Comparison of ENCODE assay signal across 23 cellular contexts in the genomic region with DNA sequence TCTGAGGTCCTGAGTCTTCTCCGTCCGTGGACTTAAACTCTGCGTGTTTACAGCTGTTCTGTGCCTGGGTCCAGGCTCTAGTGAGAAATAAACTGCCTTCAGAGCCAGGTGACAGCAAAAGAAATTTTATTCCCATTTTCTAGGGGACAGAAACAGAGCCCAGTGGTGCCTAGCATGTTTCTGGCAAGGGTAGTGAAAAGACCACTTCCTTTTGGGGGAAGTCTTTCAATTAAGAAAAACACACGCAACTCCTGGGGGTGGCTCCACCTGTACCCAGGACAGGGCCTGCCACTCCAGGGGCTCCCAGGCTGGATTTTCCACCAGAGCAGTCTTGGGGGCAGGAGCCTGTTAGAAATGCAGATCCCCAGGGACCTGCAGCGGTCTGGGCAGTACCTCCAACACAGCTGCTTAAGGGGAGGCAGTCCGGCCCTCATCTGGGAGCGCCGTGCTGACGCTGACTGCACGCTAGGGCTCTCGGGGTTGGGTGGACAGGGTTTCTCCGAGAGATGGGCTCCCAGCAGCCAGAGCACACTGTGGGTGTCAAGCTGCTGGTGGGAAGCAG. TPM values are rescaled to one million over a fixed set of nuclear protein-coding genes. Genes with fewer than 3 reads are reported as not detected.
DNase-seq lines count a peak whose midpoint lies in the region; ATAC-seq, FAIRE-seq and TF ChIP-seq lines count a peak whose summit lies in the region.
"Had no signal": no experiment of that assay in that cellular context is flagged by ENCODE, and none has a peak within 500 bp of the region (broad histone marks: within the 10 kb centered on the region; RNA-seq: fewer than 3 reads in every experiment).

No MANE protein-coding gene starts in this region.

- H3K36me3 ChIP-seq in mammary epithelial cell (ENCODE audit: insufficient read depth, low read length) (no peaks in the 10 kb centered on the region), kidney (ENCODE audit: control insufficient read depth in 1 of 2, insufficient read depth in 2 of 2, low read length in 2 of 2) (peaks cover 2 to 5% of the 10 kb centered on the region in 2 donors)

- POLR2A ChIA-PET in MCF 10A (lab: Yijun Ruan, JAX) = interaction anchor here (0.7 to 1.3 kb wide), 2 partner anchors 10 to 72 kb away, joined by 4 read pairs; no protein-coding TSS in a partner anchor

- H2AFZ ChIP-seq in mammary epithelial cell (ENCODE audit: low read depth, low read length) = no peak overlapping the region

- no peaks in the 10 kb centered on the region for H3K9me3 Mint-ChIP-seq in MCF 10A (ENCODE audit: unreplicated experiment)

- H3K27ac ChIP-seq in mammary epithelial cell (ENCODE audit: insufficient read depth, low read depth, low read length) = no peak overlapping the region
- no peak overlapping the region for H3K27ac ChIP-seq in kidney (ENCODE audit: low read depth in 2 of 2, low read length in 2 of 2)
- H3K27ac ChIP-seq: SK-N-MC had no signal

- in situ Hi-C loops in mammary epithelial cell (cut with MboI; ENCODE audit: low sequenced_read_pairs in 2 of 2) = no loop called here

- DNase-seq in MCF 10A (ENCODE audit: unreplicated experiment) (no peak), mammary epithelial cell (no peak), NB4 (ENCODE audit: low read depth) (peak; percentile 65), kidney (peak; percentile 51), left colon (no peak), SHP77 (lab: John Stamatoyannopoulos, UW) (no peak), GM03348 (ENCODE audit: low spot score) (no peak)
- DNase-seq: 8988T, DMS53, GDM1, NCI-H1105, NCI-H524, NCI-H82, PC-3, Right ventricle myocardium superior, SW 1271 had no signal

- no peaks in the 10 kb centered on the region for H3K9me3 ChIP-seq in mammary epithelial cell (replicated peaks; ENCODE audit: insufficient read depth, low read length)
- H3K9me3 ChIP-seq in kidney (ENCODE audit: control insufficient read depth in 1 of 2, low read length in 2 of 2) = no peaks in the 10 kb centered on the region

- TF ChIP-seq CTCF in MCF 10A (IDR thresholded peaks at IDR 0.05; ENCODE audit: unreplicated experiment) = no peak
- TF ChIP-seq CTCF in mammary epithelial cell (conservative IDR thresholded peaks at IDR 0.05 in 1 of 2, IDR thresholded peaks at IDR 0.05 in 1 of 2; ENCODE audit: extremely low read depth in 1 of 2, insufficient read depth in 1 of 2, low read depth in 1 of 2, low read length in 2 of 2) = no peak
- no peak for TF ChIP-seq CTCF in NB4 (IDR thresholded peaks at IDR 0.05; ENCODE audit: low read depth, low read length)
- TF ChIP-seq CTCF in kidney (IDR thresholded peaks at IDR 0.05; ENCODE audit: borderline replicate concordance, extremely low read depth, insufficient read depth) = no peak

- H3K4me3 ChIP-seq in mammary epithelial cell (replicated peaks in 1 of 3; ENCODE audit: insufficient read depth in 1 of 3, low read depth in 2 of 3, low read length in 3 of 3) (no peak overlapping the region), NB4 (ENCODE audit: low read depth, low read length) (no peak overlapping the region), kidney (ENCODE audit: low read length in 2 of 2) (no peak overlapping the region)
- H3K4me3 ChIP-seq: K562, SK-N-MC had no signal

- dilution Hi-C loops in mammary epithelial cell (cut with HindIII; ENCODE audit: low sequenced_read_pairs) = no loop called here

- no peak overlapping the region for H3K4me2 ChIP-seq in mammary epithelial cell (ENCODE audit: insufficient read depth, low read depth, low read length)

- no TSS peak for BruUV-seq in MCF 10A (replicated peaks; lab: Mats Ljungman, UMichigan)
- BruUV-seq in mammary epithelial cell (replicated peaks; lab: Mats Ljungman, UMichigan) = no TSS peak

- no peaks in the 10 kb centered on the region for H3K27me3 ChIP-seq in mammary epithelial cell (ENCODE audit: insufficient read depth, low read length)

- FAIRE-seq in kidney (lab: Jason Lieb, UNC) = no peak
- FAIRE-seq: D721Med, GM19239, K562 had no signal

- CTCF ChIA-PET in MCF 10A (lab: Yijun Ruan, JAX) = interaction anchor here (1.8 kb wide), 1 partner anchor 54 kb away, joined by 13 read pairs; no protein-coding TSS in a partner anchor
- CTCF ChIA-PET in mammary epithelial cell (lab: Charles Lee; ENCODE audit: low non-redundant PET) = no interaction called here

- no peaks in the 10 kb centered on the region for H4K20me1 ChIP-seq in mammary epithelial cell (ENCODE audit: insufficient read depth, low read length)

- TF ChIP-seq POLR2A in NB4 (IDR thresholded peaks at IDR 0.05; ENCODE audit: extremely low read depth, insufficient read length) = no peak

- no peak overlapping the region for H3K4me3 Mint-ChIP-seq in MCF 10A (ENCODE audit: unreplicated experiment)

- peak overlapping the region; percentile 16 for H3K27ac Mint-ChIP-seq in MCF 10A (ENCODE audit: low read depth, unreplicated experiment)

- H3K36me3 Mint-ChIP-seq in MCF 10A (ENCODE audit: insufficient read depth, unreplicated experiment) = peaks cover 9% of the 10 kb centered on the region

- H3K4me1 ChIP-seq in mammary epithelial cell (ENCODE audit: insufficient read depth, low read length) = no peaks in the 10 kb centered on the region
- no peaks in the 10 kb centered on the region for H3K4me1 ChIP-seq in kidney (ENCODE audit: control insufficient read depth in 1 of 2, insufficient read depth in 1 of 2, low read depth in 1 of 2, low read length in 2 of 2)

- H3K9ac ChIP-seq in mammary epithelial cell (ENCODE audit: insufficient read depth, low read length) (no peak overlapping the region), kidney (ENCODE audit: low read length in 2 of 2) (no peak overlapping the region)

- intact Hi-C loops in MCF 10A (cut with micrococcal nuclease) = no loop called here
- intact Hi-C loops in mammary epithelial cell (cut with micrococcal nuclease) = no loop called here
- intact Hi-C loops in kidney (cut with DNase I) = no loop called here
- intact Hi-C loops in left colon (cut with DNase I, micrococcal nuclease) = no loop called here

- no peaks in the 10 kb centered on the region for H3K79me2 ChIP-seq in mammary epithelial cell (ENCODE audit: insufficient read depth, low read length)

- H3K27me3 Mint-ChIP-seq in MCF 10A (ENCODE audit: insufficient read depth, unreplicated experiment) = no peaks in the 10 kb centered on the region

- 98% methylated on average over 6 of the region's 12 CpGs for WGBS in mammary epithelial cell (ENCODE audit: low coverage, missing lambda C conversion rate)

- no peak for ATAC-seq in left colon
- ATAC-seq: K562, PC-3 had no signal

- H3K4me1 Mint-ChIP-seq in MCF 10A (ENCODE audit: insufficient read depth, unreplicated experiment) = peaks cover 5% of the 10 kb centered on the region

RNA-seq across cellular contexts. Expression of gene AVP, which starts 23.0 kb away (rescaled TPM):
- not detected in 2 replicates for total RNA-seq in MCF 10A (2022)
- total RNA-seq in mammary epithelial cell = not detected
- polyA plus RNA-seq in mammary epithelial cell = not detected
- polyA minus RNA-seq in mammary epithelial cell = not detected
- total RNA-seq in kidney = not detected
- polyA plus RNA-seq in kidney (ENCODE audit: insufficient read depth, low read depth, low replicate concordance) = 2.1 TPM
- total RNA-seq in left colon = not detected
- total RNA-seq: H4, K562, LHCN-M2, PC-3, RPMI7951 had no signal
- polyA plus RNA-seq: K562 had no signal

RNA-seq across cellular contexts. Expression of gene OXT, which starts 36.1 kb away (rescaled TPM):
- total RNA-seq in MCF 10A (2022) = not detected in 2 replicates
- not detected for total RNA-seq in mammary epithelial cell
- polyA plus RNA-seq in mammary epithelial cell = not detected
- not detected for polyA minus RNA-seq in mammary epithelial cell
- not detected for total RNA-seq in kidney
- 10.8 TPM for polyA plus RNA-seq in kidney (ENCODE audit: insufficient read depth, low read depth, low replicate concordance)
- total RNA-seq in left colon = not detected
- total RNA-seq: H4, K562, LHCN-M2, PC-3, Right ventricle myocardium superior, RPMI7951 had no signal
- polyA plus RNA-seq: K562 had no signal

RNA-seq across cellular contexts. Expression of gene FASTKD5, which starts 52.1 kb away (rescaled TPM):
- total RNA-seq in MCF 10A (2022) = 15.0 and 18.2 TPM in 2 replicates
- total RNA-seq in mammary epithelial cell = 10 to 100 TPM; 13.4 to 15.0 TPM
- polyA plus RNA-seq in mammary epithelial cell = 15.5 TPM
- 43.8 TPM for polyA minus RNA-seq in mammary epithelial cell
- total RNA-seq in kidney = 15.8 TPM
- 17.3 TPM for polyA plus RNA-seq in kidney (ENCODE audit: insufficient read depth, low read depth, low replicate concordance)
- 10 to 100 TPM; 15.4 to 16.5 TPM for total RNA-seq in left colon

RNA-seq across cellular contexts. Expression of gene UBOX5, which starts 52.1 kb away (rescaled TPM):
- total RNA-seq in MCF 10A (2022) (5.0 and 5.9 TPM in 2 replicates), mammary epithelial cell (1 to 10 TPM; 4.8 to 5.6 TPM), kidney (7.2 TPM), left colon (1 to 10 TPM; 6.6 to 6.8 TPM)
- polyA plus RNA-seq in mammary epithelial cell (3.5 TPM), kidney (ENCODE audit: insufficient read depth, low read depth, low replicate concordance) (5.6 TPM)
- 6.9 TPM for polyA minus RNA-seq in mammary epithelial cell

Comparison
In these comparisons a context has a peak if more than half of its experiments do, and no peak if none do; other contexts are left out.
1. DNase-seq: peak in NB4 (single experiment) and kidney (single experiment); none in MCF 10A (single experiment), mammary epithelial cell (single experiment), left colon (0 of 2), SHP77 (0 of 2) and GM03348 (single experiment).